In genomic region chr4:5051210-5051691, GRCh38 we compare ENCODE assay signal across 8 cellular contexts. TPM values are rescaled to one million over a fixed set of nuclear protein-coding genes. Genes with fewer than 3 reads are reported as not detected.
A peak's percentile ranks its signal among the peaks of the same experiment; 100 is the strongest.
DNase-seq lines count a peak whose midpoint lies in the region; ATAC-seq, FAIRE-seq and TF ChIP-seq lines count a peak whose summit lies in the region.

Gene STK32B (plus strand): TSS chr4:5051480.

- no peak for FAIRE-seq in D721Med (lab: Jason Lieb, UNC)

- H3K4me1 Mint-ChIP-seq in activated B cell treated with CpG ODN at 0.5 μM for 24 hours, result peaks cover 17% of the 10 kb centered on the region
- H3K4me1 Mint-ChIP-seq in natural killer cell, result peaks cover 11 to 21% of the 10 kb centered on the region in 2 donors

- H3K36me3 Mint-ChIP-seq in activated B cell treated with CpG ODN at 0.5 μM for 24 hours (ENCODE audit: low read depth) (no peaks in the 10 kb centered on the region), natural killer cell (no peaks in the 10 kb centered on the region)

- H3K27me3 Mint-ChIP-seq in activated B cell treated with CpG ODN at 0.5 μM for 24 hours, result peaks cover 33% of the 10 kb centered on the region
- peaks cover 21 to 33% of the 10 kb centered on the region in 2 donors for H3K27me3 Mint-ChIP-seq in natural killer cell (ENCODE audit: low read depth in 2 of 2)

- WGBS in aorta, 2 donors, result 0% methylated on average over 51 to 54 of the region's 54 CpGs

- H3K4me1 ChIP-seq in aorta (ENCODE audit: control insufficient read depth in 1 of 2, insufficient read depth in 2 of 2, low read length in 2 of 2), result no peaks in the 10 kb centered on the region

- H3K4me3 ChIP-seq in HL-60 (replicated peaks; ENCODE audit: insufficient read depth, low read length), result peak within 1 kb of the TSS; percentile 4; the same call in 1 of the 2 replicates
- peak within 1 kb of the TSS; percentile 51 for H3K4me3 ChIP-seq in fibroblast of pulmonary artery (replicated peaks; ENCODE audit: low read depth, low read length)
- peak within 1 kb of the TSS; percentile 39 to 40 for H3K4me3 ChIP-seq in aorta (ENCODE audit: low read length in 2 of 2)

- H3K9me3 Mint-ChIP-seq in activated B cell treated with CpG ODN at 0.5 μM for 24 hours (peaks cover 2% of the 10 kb centered on the region), natural killer cell (no peaks in the 10 kb centered on the region)

- TF ChIP-seq CTCF in D721Med (IDR thresholded peaks at IDR 0.05; ENCODE audit: insufficient read depth, missing control alignments), result no peak
- TF ChIP-seq CTCF in HL-60 (IDR thresholded peaks at IDR 0.05; ENCODE audit: insufficient read depth, low read length), result no peak
- TF ChIP-seq CTCF in activated B cell treated with CpG ODN at 0.5 μM for 24 hours (IDR thresholded peaks at IDR 0.05), result no peak
- TF ChIP-seq CTCF in fibroblast of pulmonary artery (IDR thresholded peaks at IDR 0.05; ENCODE audit: low read length, missing control alignments), result no peak
- no peak for TF ChIP-seq CTCF in natural killer cell (IDR thresholded peaks at IDR 0.05)

- no peak within 1 kb of the TSS for H3K27ac ChIP-seq in HL-60 (replicated peaks)
- no peak within 1 kb of the TSS for H3K27ac ChIP-seq in aorta (ENCODE audit: low read depth in 1 of 2, low read length in 2 of 2)

- intact Hi-C loops in activated B cell treated with CpG ODN at 0.5 μM for 24 hours (cut with micrococcal nuclease) (loop anchor here (2.0 to 5.0 kb wide), 2 partner anchors 189 to 410 kb away; no protein-coding TSS in a partner anchor), natural killer cell (cut with micrococcal nuclease) (no loop called here), aorta (cut with DNase I) (loop anchor here in 1 of 2 donors (2.0 kb wide), 1 partner anchor 98 kb away; no protein-coding TSS in a partner anchor)

- ATAC-seq in activated B cell treated with CpG ODN at 0.5 μM for 24 hours (ENCODE audit: low read depth) (peak; percentile 28), natural killer cell (peak; percentile 57 to 80 (median 64)), aorta (ENCODE audit: low FRiP score) (peak; percentile 86), GM18519 (IDR thresholded peaks at IDR 0.05; ENCODE audit: low FRiP score, unreplicated experiment) (no peak), GM21360 (IDR thresholded peaks at IDR 0.05; ENCODE audit: unreplicated experiment) (no peak)

- H3K4me3 Mint-ChIP-seq in activated B cell treated with CpG ODN at 0.5 μM for 24 hours (peak within 1 kb of the TSS; percentile 81), natural killer cell (peak within 1 kb of the TSS; percentile 87)

- no peak within 1 kb of the TSS for H3K27ac Mint-ChIP-seq in activated B cell treated with CpG ODN at 0.5 μM for 24 hours
- peak within 1 kb of the TSS in 1 of 2 donors; percentile 53 for H3K27ac Mint-ChIP-seq in natural killer cell

- H3K9me3 ChIP-seq in aorta (ENCODE audit: control insufficient read depth, low read length), result no peaks in the 10 kb centered on the region

- H3K36me3 ChIP-seq in aorta (ENCODE audit: control insufficient read depth in 1 of 2, insufficient read depth in 2 of 2, low read length in 1 of 2), result no peaks in the 10 kb centered on the region

- DNase-seq in D721Med (ENCODE audit: insufficient read length, low spot score) (peak; percentile 55), HL-60 (ENCODE audit: low read depth in 1 of 2, low spot score in 1 of 2) (peak in 1 of 2 experiments; percentile 8), activated B cell treated with CpG ODN at 0.5 μM for 24 hours (no peak), fibroblast of pulmonary artery (ENCODE audit: low read depth) (peak; percentile 68), natural killer cell (peak; percentile 26), aorta (peak; percentile 81 to 90)

- POLR2A ChIA-PET in activated B cell treated with CpG ODN at 0.5 μM for 24 hours (lab: Charles Lee), result no interaction called here

- CTCF ChIA-PET in activated B cell treated with CpG ODN at 0.5 μM for 24 hours (lab: Charles Lee), result interaction anchor here (1.5 kb wide), 1 partner anchor 762 kb away, joined by 4 read pairs; no protein-coding TSS in a partner anchor

- H3K27me3 ChIP-seq in HL-60 (ENCODE audit: insufficient read depth, poor library complexity, severe bottlenecking), result peaks cover 25% of the 10 kb centered on the region
- no peaks in the 10 kb centered on the region for H3K27me3 ChIP-seq in aorta (ENCODE audit: control insufficient read depth in 1 of 2, insufficient read depth in 2 of 2, low read length in 1 of 2)

RNA-seq across cellular contexts. Expression of gene STK32B, which starts in this region (rescaled TPM):
- total RNA-seq in activated B cell treated with CpG ODN at 0.5 μM for 24 hours, result 0.20 TPM in 1 of 2 replicates, not detected in the other
- total RNA-seq in natural killer cell, result under 1 TPM in 2 of 3 donors, not detected in 1; 0.32 to 0.33 TPM
- total RNA-seq in aorta, result 1 to 10 TPM; 2.2 to 4.1 TPM
- 1 to 10 TPM in 1 of 2 donors, under 1 TPM in 1; 0.63 to 1.5 TPM for polyA plus RNA-seq in aorta

Comparison
In these comparisons a context has a peak if more than half of its experiments do, and no peak if none do; other contexts are left out.
1. Peak in ATAC-seq in activated B cell treated with CpG ODN at 0.5 μM for 24 hours; RNA of the gene not detected or under 1 TPM.
2. Peak in DNase-seq and ATAC-seq in natural killer cell; RNA of the gene not detected or under 1 TPM.